Comparison of ENCODE assay signal across 16 cellular contexts in the genomic region with DNA sequence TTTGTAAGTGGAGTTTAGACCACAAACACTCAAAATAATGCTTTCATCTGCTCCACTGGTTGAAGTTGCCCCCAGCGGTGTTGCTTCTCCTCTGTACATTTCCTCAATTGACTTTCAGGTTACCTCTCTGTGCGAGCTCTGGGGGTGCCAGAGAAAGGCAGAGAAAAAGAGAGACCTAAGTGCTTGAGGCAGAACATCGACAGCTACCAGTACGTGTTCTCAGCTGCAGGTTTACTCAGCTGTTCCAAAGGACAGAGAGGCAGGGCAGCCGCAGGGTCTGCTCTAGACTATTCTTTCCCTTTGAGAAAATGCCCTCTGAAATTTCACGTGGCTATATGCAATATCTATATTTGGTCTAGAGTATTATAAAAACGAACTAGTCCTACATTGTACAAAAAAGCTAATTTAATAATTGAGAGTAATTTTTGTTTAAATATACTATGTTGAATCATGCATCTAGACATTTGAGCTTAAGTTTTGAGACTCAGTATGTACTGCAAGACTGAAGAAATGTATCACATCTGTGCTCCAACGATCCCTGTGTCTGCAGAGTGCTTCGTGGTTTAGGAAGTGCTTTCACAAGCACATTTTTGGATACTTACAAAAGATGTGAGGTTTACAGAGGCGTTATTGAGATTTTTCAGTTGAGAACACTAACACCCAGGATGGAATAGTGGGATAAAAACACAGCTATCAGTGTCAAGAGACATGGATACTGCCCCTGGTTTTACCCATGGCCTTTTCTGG.
A peak's percentile ranks its signal among the peaks of the same experiment; 100 is the strongest.
DNase-seq lines count a peak whose midpoint lies in the region; ATAC-seq and TF ChIP-seq lines count a peak whose summit lies in the region.
"Had no signal": no experiment of that assay in that cellular context is flagged by ENCODE, and none has a peak within 500 bp of the region (broad histone marks: within the 10 kb centered on the region; RNA-seq: fewer than 3 reads in every experiment).

No MANE protein-coding gene starts in this region.

- H3K9ac ChIP-seq in SK-N-SH, result no peak overlapping the region

- no peaks in the 10 kb centered on the region for H3K79me2 ChIP-seq in SK-N-SH (ENCODE audit: insufficient read depth)

- CTCF ChIA-PET in SK-N-SH (lab: Yijun Ruan, JAX), result interaction anchor here (0.8 kb wide), 1 partner anchor 1292 kb away, joined by 3 read pairs; no protein-coding TSS in a partner anchor

- POLR2A ChIA-PET in SK-N-SH (lab: Yijun Ruan, JAX), result no interaction called here

- H3K4me1 ChIP-seq in SK-N-SH (ENCODE audit: control insufficient read depth in 1 of 2, insufficient read depth in 2 of 2, low read depth in 1 of 2, low read length in 1 of 2), result no peaks in the 10 kb centered on the region
- H3K4me1 ChIP-seq: heart left ventricle, psoas muscle had no signal

- ATAC-seq in sciatic nerve, result peak; percentile 63
- ATAC-seq: heart left ventricle, psoas muscle, T-cell had no signal

- 82% methylated on average over 10 of the region's 10 CpGs for WGBS in SK-N-SH (ENCODE audit: low lambda C conversion rate)

- H3K9me2 ChIP-seq in SK-N-SH, result no peaks in the 10 kb centered on the region

- no peaks in the 10 kb centered on the region for H4K20me1 ChIP-seq in SK-N-SH (ENCODE audit: insufficient read depth)

- no peak overlapping the region for H2AFZ ChIP-seq in SK-N-SH (ENCODE audit: low read depth)
- H2AFZ ChIP-seq: PC-9 had no signal

- no peak overlapping the region for H3K4me2 ChIP-seq in SK-N-SH
- H3K4me2 ChIP-seq: PC-9 had no signal

- TF ChIP-seq RAD21 in SK-N-SH (IDR thresholded peaks at IDR 0.05; ENCODE audit: low read length), result no peak

- no peak overlapping the region for H3K4me3 ChIP-seq in SK-N-SH (ENCODE audit: low read depth in 2 of 2, low read length in 1 of 2)
- H3K4me3 ChIP-seq: heart left ventricle, PC-9, psoas muscle had no signal

- H3K27ac ChIP-seq in SK-N-SH (ENCODE audit: low read depth in 2 of 2, low read length in 1 of 2), result no peak overlapping the region
- H3K27ac ChIP-seq: C4-2B, heart left ventricle, PC-9, psoas muscle had no signal

- no peaks in the 10 kb centered on the region for H3K27me3 ChIP-seq in SK-N-SH (ENCODE audit: insufficient read depth)
- H3K27me3 ChIP-seq: heart left ventricle had no signal

- H3K36me3 ChIP-seq in SK-N-SH (replicated peaks in 1 of 2; ENCODE audit: control insufficient read depth in 1 of 2, insufficient read depth in 2 of 2, low read length in 1 of 2), result no peaks in the 10 kb centered on the region
- H3K36me3 ChIP-seq: heart left ventricle had no signal

- no peak for TF ChIP-seq EP300 in SK-N-SH (IDR thresholded peaks at IDR 0.05; ENCODE audit: borderline replicate concordance in 1 of 2, low read depth in 1 of 2, low read length in 1 of 2)

- intact Hi-C loops in sciatic nerve (cut with DNase I), result no loop called here

- no peaks in the 10 kb centered on the region; the same call in 1 of the 2 replicates for H3K9me3 ChIP-seq in SK-N-SH
- H3K9me3 ChIP-seq: psoas muscle had no signal

- no peak for TF ChIP-seq CTCF in SK-N-SH (IDR thresholded peaks at IDR 0.05)

- DNase-seq in GM03348 (ENCODE audit: low spot score), result peak; percentile 47
- DNase-seq in NCI-H69 (lab: John Stamatoyannopoulos, UW), result peak; percentile 97
- peak; percentile 51 for DNase-seq in fibroblast of gingiva (ENCODE audit: low read depth)
- no peak for DNase-seq in sciatic nerve (ENCODE audit: low spot score)
- DNase-seq in SK-N-SH, result no peak
- no peak for DNase-seq in ureter (ENCODE audit: low spot score)
- DNase-seq in DMS 273 (lab: John Stamatoyannopoulos, UW; ENCODE audit: unreplicated experiment), result no peak
- DNase-seq: activated B cell treated with CpG ODN at 0.5 μM for 24 hours; activated naive CD4-positive, alpha-beta T cell treated with Interleukin-2 at 50 U/mL for 16 hours; heart left ventricle; left colon; NCI-H2171 treated with DMSO at 0.1 percent for 48 hours; PC-9; psoas muscle; T-cell had no signal

- no peaks in the 10 kb centered on the region for H3F3A ChIP-seq in SK-N-SH (replicated peaks; ENCODE audit: insufficient read depth)

TF ChIP-seq in SK-N-SH, 30 proteins besides CTCF, POLR2A, EP300 and RAD21:
- no peak for TF ChIP-seq FOXJ3 (CRISPR knock-in tag; IDR thresholded peaks at IDR 0.05)
- TF ChIP-seq MEF2A (IDR thresholded peaks at IDR 0.05; ENCODE audit: borderline replicate concordance, low read depth), result no peak
- no peak for TF ChIP-seq FOXM1 (IDR thresholded peaks at IDR 0.05; ENCODE audit: low read depth)
- no peak for TF ChIP-seq FOSL2 (IDR thresholded peaks at IDR 0.05; ENCODE audit: borderline replicate concordance, low read depth)
- no peak for TF ChIP-seq NRF1 (IDR thresholded peaks at IDR 0.05; ENCODE audit: low read depth, low read length)
- TF ChIP-seq TEAD4 (IDR thresholded peaks at IDR 0.05; ENCODE audit: borderline replicate concordance, insufficient read depth), result no peak
- TF ChIP-seq, protein P1, sequence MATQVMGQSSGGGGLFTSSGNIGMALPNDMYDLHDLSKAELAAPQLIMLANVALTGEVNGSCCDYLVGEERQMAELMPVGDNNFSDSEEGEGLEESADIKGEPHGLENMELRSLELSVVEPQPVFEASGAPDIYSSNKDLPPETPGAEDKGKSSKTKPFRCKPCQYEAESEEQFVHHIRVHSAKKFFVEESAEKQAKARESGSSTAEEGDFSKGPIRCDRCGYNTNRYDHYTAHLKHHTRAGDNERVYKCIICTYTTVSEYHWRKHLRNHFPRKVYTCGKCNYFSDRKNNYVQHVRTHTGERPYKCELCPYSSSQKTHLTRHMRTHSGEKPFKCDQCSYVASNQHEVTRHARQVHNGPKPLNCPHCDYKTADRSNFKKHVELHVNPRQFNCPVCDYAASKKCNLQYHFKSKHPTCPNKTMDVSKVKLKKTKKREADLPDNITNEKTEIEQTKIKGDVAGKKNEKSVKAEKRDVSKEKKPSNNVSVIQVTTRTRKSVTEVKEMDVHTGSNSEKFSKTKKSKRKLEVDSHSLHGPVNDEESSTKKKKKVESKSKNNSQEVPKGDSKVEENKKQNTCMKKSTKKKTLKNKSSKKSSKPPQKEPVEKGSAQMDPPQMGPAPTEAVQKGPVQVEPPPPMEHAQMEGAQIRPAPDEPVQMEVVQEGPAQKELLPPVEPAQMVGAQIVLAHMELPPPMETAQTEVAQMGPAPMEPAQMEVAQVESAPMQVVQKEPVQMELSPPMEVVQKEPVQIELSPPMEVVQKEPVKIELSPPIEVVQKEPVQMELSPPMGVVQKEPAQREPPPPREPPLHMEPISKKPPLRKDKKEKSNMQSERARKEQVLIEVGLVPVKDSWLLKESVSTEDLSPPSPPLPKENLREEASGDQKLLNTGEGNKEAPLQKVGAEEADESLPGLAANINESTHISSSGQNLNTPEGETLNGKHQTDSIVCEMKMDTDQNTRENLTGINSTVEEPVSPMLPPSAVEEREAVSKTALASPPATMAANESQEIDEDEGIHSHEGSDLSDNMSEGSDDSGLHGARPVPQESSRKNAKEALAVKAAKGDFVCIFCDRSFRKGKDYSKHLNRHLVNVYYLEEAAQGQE (IDR thresholded peaks at IDR 0.05; ENCODE audit: low read depth, low read length), result no peak
- TF ChIP-seq NFIC (IDR thresholded peaks at IDR 0.05; ENCODE audit: borderline replicate concordance), result no peak
- TF ChIP-seq POLR2AphosphoS5 (IDR thresholded peaks at IDR 0.05; ENCODE audit: low read depth, low read length), result no peak
- no peak for TF ChIP-seq YY1 (IDR thresholded peaks at IDR 0.05; ENCODE audit: low read depth)
- TF ChIP-seq GATA2 (CRISPR knock-in tag; IDR thresholded peaks at IDR 0.05), result no peak
- TF ChIP-seq EZH2phosphoT487 (IDR thresholded peaks at IDR 0.05; ENCODE audit: borderline replicate concordance, low read depth), result no peak
- TF ChIP-seq IRF3 (IDR thresholded peaks at IDR 0.05; ENCODE audit: low read depth, low read length), result no peak
- TF ChIP-seq CHD2 (IDR thresholded peaks at IDR 0.05; ENCODE audit: low read length, partially characterized antibody), result no peak

Comparison
In these comparisons a context has a peak if more than half of its experiments do, and no peak if none do; other contexts are left out.
1. DNase-seq: peak in GM03348 (single experiment), NCI-H69 (single experiment) and fibroblast of gingiva (single experiment); none in sciatic nerve (single experiment), SK-N-SH (single experiment), ureter (single experiment) and DMS 273 (single experiment).